In the genomic region with DNA sequence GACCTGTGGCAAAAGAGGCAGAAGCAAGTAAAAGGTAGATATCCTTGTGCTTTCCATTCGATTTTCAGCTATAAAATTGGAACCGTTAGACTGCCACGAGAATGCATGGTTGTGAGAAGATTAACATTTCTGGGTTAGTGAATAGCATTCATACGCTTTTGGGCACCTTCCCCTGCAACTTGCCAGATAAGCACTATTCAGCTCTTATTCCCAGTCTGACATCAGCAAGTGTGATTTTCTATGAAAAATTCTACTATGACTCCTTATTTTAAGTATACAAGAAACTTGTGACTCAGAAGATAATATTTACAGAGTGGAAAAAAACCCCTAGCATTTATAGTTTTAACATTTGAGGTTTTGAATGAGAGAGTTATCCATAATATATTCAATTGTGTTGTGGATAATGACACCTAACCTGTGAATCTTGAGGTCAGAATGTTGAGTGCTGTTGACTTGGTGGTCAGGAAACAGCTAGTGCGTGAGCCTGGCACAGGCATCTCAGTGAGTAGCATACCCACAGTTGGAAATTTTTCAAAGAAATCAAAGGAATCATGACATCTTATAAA, we compare ENCODE assay signal across 1 cellular context.
A peak's percentile ranks its signal among the peaks of the same experiment; 100 is the strongest.
TF ChIP-seq lines count a peak whose summit lies in the region.

No MANE protein-coding gene starts in this region.

TF ChIP-seq in HepG2, 621 proteins besides CTCF, POLR2A, EP300 and RAD21:
- no peak for TF ChIP-seq GFI1 (CRISPR knock-in tag; IDR thresholded peaks at IDR 0.05; ENCODE audit: borderline replicate concordance)
- TF ChIP-seq AGO2 (optimal IDR thresholded peaks at IDR 0.05; ENCODE audit: low read depth, low read length): peak; percentile 6
